9 cellular contexts compared by ENCODE assay signal in the genomic region with DNA sequence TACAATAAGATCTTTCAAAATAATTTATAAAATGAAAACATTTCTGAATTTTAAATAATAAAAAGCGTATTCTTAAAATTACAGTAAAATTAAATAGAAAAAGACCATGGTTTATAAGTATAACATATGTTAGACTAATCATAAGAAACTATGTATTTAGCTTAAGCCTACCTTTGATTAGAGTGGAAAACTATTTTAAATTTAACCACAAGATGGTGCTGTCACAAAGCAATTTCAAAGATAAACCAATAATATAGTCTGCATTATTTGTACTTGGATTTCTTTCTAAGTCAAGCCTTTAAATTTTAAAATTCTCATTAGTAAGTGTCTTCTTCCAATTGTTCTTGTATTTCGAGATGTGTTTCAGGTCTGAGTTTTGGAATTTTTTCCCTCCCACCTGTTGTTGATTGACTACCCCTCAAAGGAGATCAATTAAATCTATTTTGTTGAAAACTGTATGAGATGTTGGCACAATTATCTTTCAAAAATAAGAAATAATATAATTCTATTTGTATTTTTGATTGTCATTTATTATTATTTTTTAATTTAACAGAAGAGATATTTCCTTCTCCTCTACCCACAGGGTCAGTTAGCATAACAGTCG.
DNase-seq lines count a peak whose midpoint lies in the region; ATAC-seq, FAIRE-seq and TF ChIP-seq lines count a peak whose summit lies in the region.
"Had no signal": no experiment of that assay in that cellular context is flagged by ENCODE, and none has a peak within 500 bp of the region (broad histone marks: within the 10 kb centered on the region; RNA-seq: fewer than 3 reads in every experiment).

No MANE protein-coding gene starts in this region.

- H3K9me3 ChIP-seq in stomach = no peaks in the 10 kb centered on the region

- intact Hi-C loops in natural killer cell (cut with micrococcal nuclease) = loop anchor here (2.0 kb wide), 1 partner anchor 512 kb away; no protein-coding TSS in a partner anchor
- intact Hi-C loops in stomach (cut with DNase I; ENCODE audit: low total_unique reads) = loop anchor here (5.0 kb wide), 1 partner anchor 514 kb away; no protein-coding TSS in a partner anchor
- intact Hi-C loops in head of caudate nucleus (cut with DNase I) = no loop called here

- H3K27ac Mint-ChIP-seq in natural killer cell = no peak overlapping the region
- no peak overlapping the region for H3K27ac Mint-ChIP-seq in natural killer cell treated with Interleukin-12 subunit alpha and Interleukin-12 subunit beta and Interleukin-15 and Interleukin-18, amount 100 ng/mL, for 72 hours

- H3K36me3 ChIP-seq in stomach = no peaks in the 10 kb centered on the region

- H3K4me3 Mint-ChIP-seq in natural killer cell = no peak overlapping the region
- no peak overlapping the region for H3K4me3 Mint-ChIP-seq in natural killer cell treated with Interleukin-12 subunit alpha and Interleukin-12 subunit beta and Interleukin-15 and Interleukin-18, amount 100 ng/mL, for 72 hours
- H3K4me3 Mint-ChIP-seq: central memory CD8-positive, alpha-beta T cell had no signal

- no peak overlapping the region for H3K4me3 ChIP-seq in stomach

- peak; percentile 29 for TF ChIP-seq CTCF in natural killer cell (IDR thresholded peaks at IDR 0.05)
- TF ChIP-seq CTCF in stomach (IDR thresholded peaks at IDR 0.05) = peak in 4 of 7 experiments; percentile 11 to 59 (median 45)

- no peaks in the 10 kb centered on the region for H3K27me3 ChIP-seq in stomach

- no peaks in the 10 kb centered on the region for H3K4me1 Mint-ChIP-seq in natural killer cell
- H3K4me1 Mint-ChIP-seq in natural killer cell treated with Interleukin-12 subunit alpha and Interleukin-12 subunit beta and Interleukin-15 and Interleukin-18, amount 100 ng/mL, for 72 hours (ENCODE audit: low read depth in 2 of 2) = peaks cover 0 to 5% of the 10 kb centered on the region in 2 donors
- H3K4me1 Mint-ChIP-seq: central memory CD8-positive, alpha-beta T cell had no signal

- H3K4me1 ChIP-seq in stomach = peaks cover 0 to 7% (median 0%) of the 10 kb centered on the region in 4 donors

- H3K9me3 Mint-ChIP-seq in natural killer cell = no peaks in the 10 kb centered on the region
- H3K9me3 Mint-ChIP-seq in natural killer cell treated with Interleukin-12 subunit alpha and Interleukin-12 subunit beta and Interleukin-15 and Interleukin-18, amount 100 ng/mL, for 72 hours = no peaks in the 10 kb centered on the region
- H3K9me3 Mint-ChIP-seq: central memory CD8-positive, alpha-beta T cell had no signal

- no peaks in the 10 kb centered on the region for H3K36me3 Mint-ChIP-seq in natural killer cell
- no peaks in the 10 kb centered on the region for H3K36me3 Mint-ChIP-seq in natural killer cell treated with Interleukin-12 subunit alpha and Interleukin-12 subunit beta and Interleukin-15 and Interleukin-18, amount 100 ng/mL, for 72 hours

- TF ChIP-seq EP300 in stomach (IDR thresholded peaks at IDR 0.05) = no peak

- no peak for ATAC-seq in natural killer cell
- no peak for ATAC-seq in natural killer cell treated with Interleukin-12 subunit alpha and Interleukin-12 subunit beta and Interleukin-15 and Interleukin-18, amount 100 ng/mL, for 72 hours
- peak; percentile 61 for ATAC-seq in HG03520 (IDR thresholded peaks at IDR 0.05; ENCODE audit: unreplicated experiment)
- no peak for ATAC-seq in HG03108 (IDR thresholded peaks at IDR 0.05; ENCODE audit: unreplicated experiment)

- DNase-seq in natural killer cell (no peak), RCC 7860 (ENCODE audit: low spot score) (peak; percentile 42), fibroblast of peridontal ligament (ENCODE audit: extremely low read depth) (peak; percentile 85), stomach (no peak), head of caudate nucleus (no peak)
- DNase-seq in natural killer cell treated with Interleukin-12 subunit alpha and Interleukin-12 subunit beta and Interleukin-15 and Interleukin-18, amount 100 ng/mL, for 72 hours (ENCODE audit: low spot score) = no peak

- TF ChIP-seq POLR2A in stomach (IDR thresholded peaks at IDR 0.05) = no peak

- FAIRE-seq in RCC 7860 (lab: Jason Lieb, UNC) = peak; percentile 90

- no peak overlapping the region for H3K27ac ChIP-seq in stomach

- H3K27me3 Mint-ChIP-seq in natural killer cell (ENCODE audit: low read depth in 2 of 2) = no peaks in the 10 kb centered on the region
- no peaks in the 10 kb centered on the region for H3K27me3 Mint-ChIP-seq in natural killer cell treated with Interleukin-12 subunit alpha and Interleukin-12 subunit beta and Interleukin-15 and Interleukin-18, amount 100 ng/mL, for 72 hours
- H3K27me3 Mint-ChIP-seq: central memory CD8-positive, alpha-beta T cell had no signal

- 38 to 44% (median 41%) methylated on average over 3 of the region's 3 CpGs for WGBS in stomach, 5 donors

Comparison
In these comparisons a context has a peak if more than half of its experiments do, and no peak if none do; other contexts are left out.
1. DNase-seq: peak in RCC 7860 (single experiment) and fibroblast of peridontal ligament (single experiment); none in natural killer cell (single experiment), natural killer cell treated with Interleukin-12 subunit alpha and Interleukin-12 subunit beta and Interleukin-15 and Interleukin-18, amount 100 ng/mL, for 72 hours (single experiment), stomach (single experiment) and head of caudate nucleus (0 of 42).